Comparison of ENCODE assay signal across 14 cellular contexts in genomic region chr3:186290791-186291190, GRCh38.
"Had no signal": no experiment of that assay in that cellular context is flagged by ENCODE, and none has a peak within 500 bp of the region (broad histone marks: within the 10 kb centered on the region; RNA-seq: fewer than 3 reads in every experiment).

No MANE protein-coding gene starts in this region.

- DNase-seq: cerebellar nuclear complex; erythroblast; foreskin melanocyte; heart right ventricle; hypothalamus; mammary epithelial cell; mucosa of descending colon; natural killer cell; posterior cingulate gyrus; right cardiac atrium; small intestine; stimulated activated CD4-positive, alpha-beta T cell treated with anti-CD3 and anti-CD28 coated beads, Interleukin-2, amount 100 ng/mL, for 48 hours; stimulated activated naive CD4-positive, alpha-beta T cell treated with Interleukin-2 at 50 U/mL for 16 hours; trophoblast cell had no signal

- ATAC-seq: heart right ventricle, mucosa of descending colon, natural killer cell, right cardiac atrium had no signal
